21 cellular contexts compared by ENCODE assay signal in genomic region chr15:98700501-98700900, GRCh38. TPM values are rescaled to one million over a fixed set of nuclear protein-coding genes. Genes with fewer than 3 reads are reported as not detected.
DNase-seq lines count a peak whose midpoint lies in the region; ATAC-seq and TF ChIP-seq lines count a peak whose summit lies in the region.
"Had no signal": no experiment of that assay in that cellular context is flagged by ENCODE, and none has a peak within 500 bp of the region (broad histone marks: within the 10 kb centered on the region; RNA-seq: fewer than 3 reads in every experiment).

No MANE protein-coding gene starts in this region.

- TF ChIP-seq CTCF in H9 (conservative IDR thresholded peaks at IDR 0.05) (no peak), osteocyte (IDR thresholded peaks at IDR 0.05) (no peak), PC-9 (conservative IDR thresholded peaks at IDR 0.05) (no peak)

- no peak for DNase-seq in activated T-cell treated with anti-CD3 and anti-CD28 coated beads, Interleukin-2, amount 50 U/mL, for 4 hours
- no peak for DNase-seq in activated T-cell treated with anti-CD3 and anti-CD28 coated beads, Interleukin-2, amount 50 U/mL, for 1 hour
- no peak for DNase-seq in H9
- no peak for DNase-seq in activated T-helper 1 cell treated with anti-CD3 and anti-CD28 coated beads, Interleukin-12 subunit alpha, Interleukin-12 subunit beta, Interleukin-2, Interleukin-4 antibody, amounts not matched to agents 30 ng/mL and 10 ng/mL and 1 ng/mL, durations not matched to agents 14 hours and 24 hours and 36 hours (ENCODE audit: low spot score)
- DNase-seq in osteocyte (ENCODE audit: extremely low spot score, unreplicated experiment): no peak
- DNase-seq in PC-9: no peak
- no peak for DNase-seq in OCI-M2 (lab: John Stamatoyannopoulos, UW; ENCODE audit: unreplicated experiment)
- DNase-seq: activated CD8-positive, alpha-beta memory T cell treated with anti-CD3 and anti-CD28 coated beads for 24 hours; activated effector memory CD4-positive, alpha-beta T cell treated with anti-CD3 and anti-CD28 coated beads, Interleukin-2, amount 50 U/mL, for 16 hours; CD8-positive, alpha-beta memory T cell; foreskin keratinocyte; kidney; mesenchymal stem cell; MM.1S; NCI-H146; psoas muscle; Right ventricle myocardium superior; stimulated activated CD8-positive, alpha-beta memory T cell treated with anti-CD3 and anti-CD28 coated beads, Interleukin-4, amount 100 ng/mL, for 48 hours had no signal

- H3K4me3 Mint-ChIP-seq in activated T-cell treated with anti-CD3 and anti-CD28 coated beads, Interleukin-2, amount 50 U/mL, for 4 hours: no peak overlapping the region
- H3K4me3 Mint-ChIP-seq in H9: no peak overlapping the region
- H3K4me3 Mint-ChIP-seq in activated T-helper 1 cell treated with anti-CD3 and anti-CD28 coated beads, Interleukin-12 subunit alpha, Interleukin-12 subunit beta, Interleukin-2, Interleukin-4 antibody, amounts not matched to agents 30 ng/mL and 10 ng/mL and 1 ng/mL, durations not matched to agents 14 hours and 24 hours and 36 hours: no peak overlapping the region
- no peak overlapping the region for H3K4me3 Mint-ChIP-seq in osteocyte (ENCODE audit: unreplicated experiment)
- H3K4me3 Mint-ChIP-seq: CD8-positive, alpha-beta memory T cell; IgD-negative memory B cell had no signal

- H4K8ac ChIP-seq in H9 (replicated peaks; ENCODE audit: insufficient read length, low read depth, low read length): no peak overlapping the region

- H3K23me2 ChIP-seq in H9 (ENCODE audit: insufficient read length, low read depth, low read length, poor library complexity, severe bottlenecking): no peaks in the 10 kb centered on the region

- no peak overlapping the region for H3T11ph ChIP-seq in H9 (ENCODE audit: low read length)

- H3K27me3 ChIP-seq in H9 (ENCODE audit: insufficient read depth, low read length) (no peaks in the 10 kb centered on the region), PC-9 (ENCODE audit: insufficient read depth, low read depth) (no peaks in the 10 kb centered on the region)
- H3K27me3 ChIP-seq: foreskin keratinocyte had no signal

- H2AFZ ChIP-seq in H9 (ENCODE audit: low read length): no peak overlapping the region
- H2AFZ ChIP-seq in PC-9: no peak overlapping the region

- no TSS peak for BruUV-seq in PC-9 (replicated peaks; lab: Mats Ljungman, UMichigan)

- intact Hi-C loops in activated T-helper 1 cell treated with anti-CD3 and anti-CD28 coated beads, Interleukin-12 subunit alpha, Interleukin-12 subunit beta, Interleukin-2, Interleukin-4 antibody, amounts not matched to agents 30 ng/mL and 10 ng/mL and 1 ng/mL, durations not matched to agents 14 hours and 24 hours and 36 hours (cut with micrococcal nuclease): loop anchor here (5.0 kb wide), 1 partner anchor 42 kb away; no protein-coding TSS in a partner anchor
- intact Hi-C loops in PC-9 (cut with micrococcal nuclease; ENCODE audit: unreplicated experiment): no loop called here

- no peak overlapping the region for H2BK120ac ChIP-seq in H9 (ENCODE audit: low read depth, low read length, poor library complexity, severe bottlenecking)

- H3K9me3 ChIP-seq in H9 (ENCODE audit: control insufficient read depth, low read depth, low read length) (no peaks in the 10 kb centered on the region), PC-9 (ENCODE audit: insufficient read depth, low read depth) (no peaks in the 10 kb centered on the region)
- H3K9me3 ChIP-seq: psoas muscle had no signal

- H3K36me3 Mint-ChIP-seq in activated T-cell treated with anti-CD3 and anti-CD28 coated beads, Interleukin-2, amount 50 U/mL, for 4 hours (ENCODE audit: insufficient read depth): no peaks in the 10 kb centered on the region
- peaks cover 0 to 4% (median 2%) of the 10 kb centered on the region in 3 experiments; a peak in 1 of 7 replicates for H3K36me3 Mint-ChIP-seq in H9 (ENCODE audit: insufficient read depth in 1 of 3, low read depth in 3 of 3)
- H3K36me3 Mint-ChIP-seq in activated T-helper 1 cell treated with anti-CD3 and anti-CD28 coated beads, Interleukin-12 subunit alpha, Interleukin-12 subunit beta, Interleukin-2, Interleukin-4 antibody, amounts not matched to agents 30 ng/mL and 10 ng/mL and 1 ng/mL, durations not matched to agents 14 hours and 24 hours and 36 hours (ENCODE audit: low read depth): no peaks in the 10 kb centered on the region
- H3K36me3 Mint-ChIP-seq in osteocyte (ENCODE audit: unreplicated experiment): peaks cover 3% of the 10 kb centered on the region
- H3K36me3 Mint-ChIP-seq: CD8-positive, alpha-beta memory T cell had no signal

- H3K27ac Mint-ChIP-seq in H9 (peak overlapping the region in 2 of 3 experiments; percentile 14 to 69; a peak in 4 of 7 replicates), osteocyte (ENCODE audit: unreplicated experiment) (peak overlapping the region; percentile 15)
- H3K27ac Mint-ChIP-seq in activated T-helper 1 cell treated with anti-CD3 and anti-CD28 coated beads, Interleukin-12 subunit alpha, Interleukin-12 subunit beta, Interleukin-2, Interleukin-4 antibody, amounts not matched to agents 30 ng/mL and 10 ng/mL and 1 ng/mL, durations not matched to agents 14 hours and 24 hours and 36 hours: peak overlapping the region; percentile 76
- H3K27ac Mint-ChIP-seq: CD8-positive, alpha-beta memory T cell; IgD-negative memory B cell had no signal

- no peak overlapping the region for H4K91ac ChIP-seq in H9 (ENCODE audit: insufficient read length, low read depth, low read length)

- no peak overlapping the region for H2BK15ac ChIP-seq in H9 (ENCODE audit: low read depth, low read length)

- peaks cover 8% of the 10 kb centered on the region for H3K79me1 ChIP-seq in H9 (ENCODE audit: insufficient read depth, low read depth, low read length, poor library complexity, severe bottlenecking)

- no peak overlapping the region for H4K5ac ChIP-seq in H9 (ENCODE audit: insufficient read length, low read depth, low read length)

- H3K9ac ChIP-seq in H9 (ENCODE audit: extremely low read depth, insufficient read length, low read length): no peak overlapping the region

- no peaks in the 10 kb centered on the region for H3K9me2 ChIP-seq in PC-9 (ENCODE audit: insufficient read depth)

- no peak overlapping the region for H2BK20ac ChIP-seq in H9 (ENCODE audit: low read depth, low read length, poor library complexity, severe bottlenecking)

- H3K4me1 ChIP-seq in H9 (ENCODE audit: insufficient read depth, low read length): peaks cover 13% of the 10 kb centered on the region; the same call in 1 of the 2 replicates
- no peaks in the 10 kb centered on the region for H3K4me1 ChIP-seq in PC-9 (replicated peaks; ENCODE audit: insufficient read depth)
- H3K4me1 ChIP-seq: foreskin keratinocyte had no signal

- H2AK5ac ChIP-seq in H9 (ENCODE audit: insufficient read length, low read length): no peak overlapping the region

- H4K20me1 ChIP-seq in H9 (ENCODE audit: control insufficient read depth, insufficient read depth, insufficient read length) (no peaks in the 10 kb centered on the region), PC-9 (ENCODE audit: insufficient read depth) (peaks cover 9% of the 10 kb centered on the region; the same call in 1 of the 2 replicates)

- H3F3A ChIP-seq in PC-9 (ENCODE audit: insufficient read depth, low read depth): no peaks in the 10 kb centered on the region

- H2BK5ac ChIP-seq in H9 (ENCODE audit: insufficient read length, low read length): no peak overlapping the region

- H3K27me3 Mint-ChIP-seq in activated T-cell treated with anti-CD3 and anti-CD28 coated beads, Interleukin-2, amount 50 U/mL, for 4 hours (ENCODE audit: low read depth): no peaks in the 10 kb centered on the region
- H3K27me3 Mint-ChIP-seq in H9 (ENCODE audit: low read depth) (no peaks in the 10 kb centered on the region; the same call in 1 of the 2 replicates), osteocyte (ENCODE audit: unreplicated experiment) (no peaks in the 10 kb centered on the region)
- no peaks in the 10 kb centered on the region for H3K27me3 Mint-ChIP-seq in activated T-helper 1 cell treated with anti-CD3 and anti-CD28 coated beads, Interleukin-12 subunit alpha, Interleukin-12 subunit beta, Interleukin-2, Interleukin-4 antibody, amounts not matched to agents 30 ng/mL and 10 ng/mL and 1 ng/mL, durations not matched to agents 14 hours and 24 hours and 36 hours (ENCODE audit: insufficient read depth)
- H3K27me3 Mint-ChIP-seq: IgD-negative memory B cell had no signal

- WGBS in H9 (ENCODE audit: extremely low coverage, insufficient read length, low lambda C conversion rate): no CpG with 5 or more reads among the region's 5 CpGs

- no peaks in the 10 kb centered on the region for H3K9me3 Mint-ChIP-seq in activated T-cell treated with anti-CD3 and anti-CD28 coated beads, Interleukin-2, amount 50 U/mL, for 4 hours
- no peaks in the 10 kb centered on the region for H3K9me3 Mint-ChIP-seq in H9
- H3K9me3 Mint-ChIP-seq in activated T-helper 1 cell treated with anti-CD3 and anti-CD28 coated beads, Interleukin-12 subunit alpha, Interleukin-12 subunit beta, Interleukin-2, Interleukin-4 antibody, amounts not matched to agents 30 ng/mL and 10 ng/mL and 1 ng/mL, durations not matched to agents 14 hours and 24 hours and 36 hours: no peaks in the 10 kb centered on the region
- H3K9me3 Mint-ChIP-seq in osteocyte (ENCODE audit: unreplicated experiment): no peaks in the 10 kb centered on the region

- POLR2A ChIA-PET in PC-9 (lab: Charles Lee; ENCODE audit: unreplicated experiment): no interaction called here

- peaks cover 47% of the 10 kb centered on the region for H3K4me1 Mint-ChIP-seq in activated T-cell treated with anti-CD3 and anti-CD28 coated beads, Interleukin-2, amount 50 U/mL, for 4 hours (ENCODE audit: low read depth)
- peaks cover 47 to 50% of the 10 kb centered on the region in 2 experiments for H3K4me1 Mint-ChIP-seq in H9
- peaks cover 37% of the 10 kb centered on the region for H3K4me1 Mint-ChIP-seq in activated T-helper 1 cell treated with anti-CD3 and anti-CD28 coated beads, Interleukin-12 subunit alpha, Interleukin-12 subunit beta, Interleukin-2, Interleukin-4 antibody, amounts not matched to agents 30 ng/mL and 10 ng/mL and 1 ng/mL, durations not matched to agents 14 hours and 24 hours and 36 hours (ENCODE audit: low read depth)
- H3K4me1 Mint-ChIP-seq in osteocyte (ENCODE audit: unreplicated experiment): peaks cover 62% of the 10 kb centered on the region

- ATAC-seq in activated T-cell treated with anti-CD3 and anti-CD28 coated beads, Interleukin-2, amount 50 U/mL, for 4 hours: peak; percentile 39 to 51
- no peak for ATAC-seq in HG03469 (IDR thresholded peaks at IDR 0.05; ENCODE audit: unreplicated experiment)
- ATAC-seq: foreskin keratinocyte, psoas muscle had no signal

- CTCF ChIA-PET in PC-9 (lab: Charles Lee): no interaction called here

- no peak overlapping the region for H3K14ac ChIP-seq in H9 (ENCODE audit: insufficient read depth, low read length)

- no peak overlapping the region for H3K4me3 ChIP-seq in PC-9
- H3K4me3 ChIP-seq: psoas muscle, smooth muscle cell had no signal

- no peak overlapping the region for H2BK12ac ChIP-seq in H9 (ENCODE audit: insufficient read length, low read depth, low read length)

- no peak overlapping the region for H3K56ac ChIP-seq in H9 (ENCODE audit: insufficient read length, low read depth, low read length)

- H3K79me2 ChIP-seq in H9 (ENCODE audit: insufficient read depth, low read length) (peaks cover 74% of the 10 kb centered on the region; the same call in 1 of the 2 replicates), PC-9 (ENCODE audit: low read depth) (peaks cover 93% of the 10 kb centered on the region)

- H3K4ac ChIP-seq in H9 (ENCODE audit: low read depth, low read length): no peak overlapping the region

- H3K4me2 ChIP-seq in H9 (ENCODE audit: insufficient read depth, insufficient read length, low read length) (no peak overlapping the region), PC-9 (no peak overlapping the region)
- H3K4me2 ChIP-seq: smooth muscle cell had no signal

- H3K23ac ChIP-seq in H9 (ENCODE audit: insufficient read length, low read depth, low read length): no peak overlapping the region

- H3K27ac ChIP-seq in H9 (ENCODE audit: insufficient read length, low read depth, low read length) (no peak overlapping the region), PC-9 (no peak overlapping the region)
- H3K27ac ChIP-seq: foreskin keratinocyte, psoas muscle had no signal

- no peak overlapping the region for H3K18ac ChIP-seq in H9 (ENCODE audit: insufficient read length, low read depth, low read length)

- no peaks in the 10 kb centered on the region; the same call in 1 of the 2 replicates for H3K36me3 ChIP-seq in PC-9 (ENCODE audit: low read depth)

RNA-seq across cellular contexts. Expression of gene IGF1R, which starts 52.2 kb away (rescaled TPM):
- 10 to 100 TPM; 16.7 to 28.6 (median 25.1) TPM for total RNA-seq in activated T-cell treated with anti-CD3 and anti-CD28 coated beads, Interleukin-2, amount 50 U/mL, for 4 hours
- total RNA-seq in H9 (2021): 70.0 and 73.3 TPM in 2 replicates
- 38.7 and 39.8 TPM in 2 replicates for total RNA-seq in activated T-helper 1 cell treated with anti-CD3 and anti-CD28 coated beads, Interleukin-12 subunit alpha, Interleukin-12 subunit beta, Interleukin-2, Interleukin-4 antibody, amounts not matched to agents 30 ng/mL and 10 ng/mL and 1 ng/mL, durations not matched to agents 14 hours and 24 hours and 36 hours
- 154 and 174 TPM in 2 replicates for total RNA-seq in osteocyte
- 71.3 and 78.9 TPM in 2 replicates for total RNA-seq in PC-9 (2021)

Comparison
In these comparisons a context has a peak if more than half of its experiments do, and no peak if none do; other contexts are left out.
1. H3K27ac Mint-ChIP-seq: peak in every context shown above with its lines; median percentile 76 in activated T-helper 1 cell treated with anti-CD3 and anti-CD28 coated beads, Interleukin-12 subunit alpha, Interleukin-12 subunit beta, Interleukin-2, Interleukin-4 antibody, amounts not matched to agents 30 ng/mL and 10 ng/mL and 1 ng/mL, durations not matched to agents 14 hours and 24 hours and 36 hours; 42 in H9; 15 in osteocyte.